16 cellular contexts compared by ENCODE assay signal in the genomic region with DNA sequence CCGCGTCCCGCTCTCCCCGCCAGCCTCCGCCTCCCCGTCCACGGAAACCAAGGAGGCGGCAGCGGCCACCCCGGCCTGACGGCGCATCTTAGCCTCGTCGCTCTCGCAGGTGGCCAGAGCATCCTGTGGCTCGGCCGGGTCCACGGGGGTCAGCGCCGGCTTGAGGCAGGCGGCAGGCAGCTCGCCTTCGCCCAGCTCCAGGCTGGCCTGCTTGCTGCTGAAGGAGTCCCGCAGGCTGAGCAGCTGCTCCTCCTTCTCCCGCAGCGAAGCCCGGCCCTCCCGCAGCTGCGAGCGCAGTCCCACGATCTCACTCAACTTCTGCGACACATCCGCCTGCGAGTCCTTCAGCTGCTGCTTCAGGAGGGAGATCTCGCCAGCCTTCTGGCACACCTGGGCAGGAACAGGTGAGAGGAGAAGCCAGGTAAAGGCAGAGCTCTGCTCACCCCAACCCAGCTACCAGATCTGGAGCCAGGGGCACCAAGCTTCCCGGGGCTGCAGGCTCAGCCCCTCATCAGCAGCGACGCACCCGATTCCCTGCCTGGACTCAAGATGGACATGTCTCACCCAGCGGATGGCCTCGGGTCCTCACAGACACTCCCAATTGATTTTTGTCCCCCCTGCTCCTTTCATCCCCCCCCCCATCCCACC. TPM values are rescaled to one million over a fixed set of nuclear protein-coding genes. Genes with fewer than 3 reads are reported as not detected.
DNase-seq lines count a peak whose midpoint lies in the region; ATAC-seq and TF ChIP-seq lines count a peak whose summit lies in the region.
"Had no signal": no experiment of that assay in that cellular context is flagged by ENCODE, and none has a peak within 500 bp of the region (broad histone marks: within the 10 kb centered on the region; RNA-seq: fewer than 3 reads in every experiment).

No MANE protein-coding gene starts in this region.

- H3K27ac ChIP-seq in angular gyrus (ENCODE audit: low read depth, low read length) (peak overlapping the region; percentile 35), sigmoid colon (peak overlapping the region in 1 of 4 donors; percentile 13), testis (no peak overlapping the region)
- H3K27ac ChIP-seq: A549, neural progenitor cell had no signal

- in situ Hi-C loops in GM13976 (cut with MboI; ENCODE audit: low sequenced_read_pairs, unreplicated experiment): no loop called here

- H3K27me3 ChIP-seq in sigmoid colon (peaks cover 0 to 17% (median 0%) of the 10 kb centered on the region in 3 donors), testis (no peaks in the 10 kb centered on the region)

- TF ChIP-seq POLR2A in sigmoid colon (IDR thresholded peaks at IDR 0.05) (no peak), testis (IDR thresholded peaks at IDR 0.05) (no peak)

- TF ChIP-seq EP300 in sigmoid colon (IDR thresholded peaks at IDR 0.05): no peak

- WGBS in sigmoid colon, 2 donors: 92 to 93% methylated on average over 41 of the region's 41 CpGs
- 26 to 73% methylated on average over 3 to 41 of the region's 41 CpGs for WGBS in testis, 2 donors

- peak; percentile 25 for DNase-seq in NCI-H2196 (lab: John Stamatoyannopoulos, UW; ENCODE audit: unreplicated experiment)
- no peak for DNase-seq in NCI-H2196 treated with DMSO at 0.1 percent for 48 hours (lab: John Stamatoyannopoulos, UW; ENCODE audit: unreplicated experiment)
- peak; percentile 23 for DNase-seq in GM13976 (ENCODE audit: low spot score)
- DNase-seq in sigmoid colon: peak; percentile 59
- no peak for DNase-seq in testis
- no peak for DNase-seq in dermis blood vessel endothelial cell
- DNase-seq: activated CD4-positive, alpha-beta T cell treated with anti-CD3 and anti-CD28 coated beads for 4 hours; activated CD8-positive, alpha-beta memory T cell treated with anti-CD3 and anti-CD28 coated beads, Interleukin-2, amount 50 U/mL, for 4 hours; activated naive CD4-positive, alpha-beta T cell treated with Interleukin-2 at 50 U/mL for 16 hours; CD8-positive, alpha-beta memory T cell; NCI-H1105 treated with DMSO at 0.1 percent for 48 hours; stimulated activated naive B cell treated with anti-CD40 and anti-IgM and Interleukin-4, amounts not matched to agents 10 μg/mL and 1 μg/mL and 100 μg/mL, for 72 hours had no signal

- H3K4me1 ChIP-seq in sigmoid colon (peaks cover 0 to 6% (median 0%) of the 10 kb centered on the region in 4 donors), testis (no peaks in the 10 kb centered on the region)
- H3K4me1 ChIP-seq: A549 had no signal

- ATAC-seq in HG03565 (IDR thresholded peaks at IDR 0.05; ENCODE audit: unreplicated experiment): no peak
- ATAC-seq: stimulated activated naive B cell treated with anti-CD40 and anti-IgM and Interleukin-4, amounts not matched to agents 10 μg/mL and 1 μg/mL and 100 μg/mL, for 72 hours had no signal

- H3K9me3 ChIP-seq in sigmoid colon: no peaks in the 10 kb centered on the region
- H3K9me3 ChIP-seq in testis: no peaks in the 10 kb centered on the region
- H3K9me3 ChIP-seq: A549 had no signal

- TF ChIP-seq CTCF in GM13976 (IDR thresholded peaks at IDR 0.05; ENCODE audit: borderline replicate concordance, control extremely low read depth, extremely low read depth, insufficient read depth, missing control alignments) (no peak), sigmoid colon (IDR thresholded peaks at IDR 0.05) (no peak), testis (IDR thresholded peaks at IDR 0.05) (no peak)

- intact Hi-C loops in sigmoid colon (cut with DNase I): no loop called here
- intact Hi-C loops in testis (cut with DNase I; ENCODE audit: low total_unique reads): no loop called here

- peak overlapping the region in 2 of 4 donors; percentile 13 to 17 for H3K4me3 ChIP-seq in sigmoid colon
- no peak overlapping the region for H3K4me3 ChIP-seq in testis
- H3K4me3 ChIP-seq: A549, neural progenitor cell had no signal

- H3K36me3 ChIP-seq in sigmoid colon: no peaks in the 10 kb centered on the region
- no peaks in the 10 kb centered on the region for H3K36me3 ChIP-seq in testis (ENCODE audit: low read depth, missing control alignments)
- H3K36me3 ChIP-seq: neural progenitor cell had no signal

RNA-seq across cellular contexts. Expression of a gene that starts 5.2 kb away (rescaled TPM):
- total RNA-seq in sigmoid colon: 10 to 100 TPM in 2 of 4 donors, 1 to 10 TPM in 2; 9.1 to 12.5 (median 10.3) TPM
- 10 to 100 TPM in 2 of 3 donors, 1 to 10 TPM in 1; 7.2 to 14.4 (median 11.3) TPM for polyA plus RNA-seq in sigmoid colon
- total RNA-seq in testis: 10 to 100 TPM; 20.5 to 20.7 TPM
- 28.2 TPM for polyA plus RNA-seq in testis (ENCODE audit: insufficient read depth, low read depth, low replicate concordance)
- 20.4 and 23.7 TPM in 2 replicates for total RNA-seq in dermis blood vessel endothelial cell

RNA-seq across cellular contexts. Expression of a gene that starts 5.2 kb away (rescaled TPM):
- total RNA-seq in sigmoid colon: 1 to 10 TPM; 6.3 to 9.4 (median 7.5) TPM
- 1 to 10 TPM; 3.0 to 5.0 (median 3.0) TPM for polyA plus RNA-seq in sigmoid colon
- 10 to 100 TPM in 1 of 2 donors, 1 to 10 TPM in 1; 9.9 to 10.4 TPM for total RNA-seq in testis
- polyA plus RNA-seq in testis (ENCODE audit: insufficient read depth, low read depth, low replicate concordance): 9.9 TPM
- 2.7 and 3.8 TPM in 2 replicates for total RNA-seq in dermis blood vessel endothelial cell

RNA-seq across cellular contexts. Expression of a gene that starts 8.5 kb away (rescaled TPM):
- 1 to 10 TPM; 5.4 to 9.4 (median 8.4) TPM for total RNA-seq in sigmoid colon
- 10 to 100 TPM in 1 of 3 donors, 1 to 10 TPM in 2; 2.4 to 10.5 (median 2.5) TPM for polyA plus RNA-seq in sigmoid colon
- total RNA-seq in testis: 10 to 100 TPM; 13.9 to 16.8 TPM
- polyA plus RNA-seq in testis (ENCODE audit: insufficient read depth, low read depth, low replicate concordance): 7.2 TPM
- total RNA-seq in dermis blood vessel endothelial cell: 6.1 and 8.2 TPM in 2 replicates

RNA-seq across cellular contexts. Expression of a gene that starts 39.6 kb away (rescaled TPM):
- total RNA-seq in sigmoid colon: 10 to 100 TPM; 56.0 to 86.1 (median 73.6) TPM
- polyA plus RNA-seq in sigmoid colon: 10 to 100 TPM; 16.8 to 74.3 (median 19.9) TPM
- total RNA-seq in testis: 10 to 100 TPM; 78.9 to 93.8 TPM
- 57.2 TPM for polyA plus RNA-seq in testis (ENCODE audit: insufficient read depth, low read depth, low replicate concordance)
- total RNA-seq in dermis blood vessel endothelial cell: 41.0 and 53.1 TPM in 2 replicates

RNA-seq across cellular contexts. Expression of a gene that starts 44.4 kb away (rescaled TPM):
- 10 to 100 TPM; 17.1 to 31.7 (median 22.6) TPM for total RNA-seq in sigmoid colon
- 10 to 100 TPM; 47.4 to 92.5 (median 47.9) TPM for polyA plus RNA-seq in sigmoid colon
- total RNA-seq in testis: 10 to 100 TPM; 42.2 to 49.8 TPM
- 36.4 TPM for polyA plus RNA-seq in testis (ENCODE audit: insufficient read depth, low read depth, low replicate concordance)
- 33.6 and 36.6 TPM in 2 replicates for total RNA-seq in dermis blood vessel endothelial cell

Comparison
In these comparisons a context has a peak if more than half of its experiments do, and no peak if none do; other contexts are left out.
1. DNase-seq: peak in NCI-H2196 (single experiment), GM13976 (single experiment) and sigmoid colon (single experiment); none in NCI-H2196 treated with DMSO at 0.1 percent for 48 hours (single experiment), testis (single experiment) and dermis blood vessel endothelial cell (single experiment).